In the genomic region with DNA sequence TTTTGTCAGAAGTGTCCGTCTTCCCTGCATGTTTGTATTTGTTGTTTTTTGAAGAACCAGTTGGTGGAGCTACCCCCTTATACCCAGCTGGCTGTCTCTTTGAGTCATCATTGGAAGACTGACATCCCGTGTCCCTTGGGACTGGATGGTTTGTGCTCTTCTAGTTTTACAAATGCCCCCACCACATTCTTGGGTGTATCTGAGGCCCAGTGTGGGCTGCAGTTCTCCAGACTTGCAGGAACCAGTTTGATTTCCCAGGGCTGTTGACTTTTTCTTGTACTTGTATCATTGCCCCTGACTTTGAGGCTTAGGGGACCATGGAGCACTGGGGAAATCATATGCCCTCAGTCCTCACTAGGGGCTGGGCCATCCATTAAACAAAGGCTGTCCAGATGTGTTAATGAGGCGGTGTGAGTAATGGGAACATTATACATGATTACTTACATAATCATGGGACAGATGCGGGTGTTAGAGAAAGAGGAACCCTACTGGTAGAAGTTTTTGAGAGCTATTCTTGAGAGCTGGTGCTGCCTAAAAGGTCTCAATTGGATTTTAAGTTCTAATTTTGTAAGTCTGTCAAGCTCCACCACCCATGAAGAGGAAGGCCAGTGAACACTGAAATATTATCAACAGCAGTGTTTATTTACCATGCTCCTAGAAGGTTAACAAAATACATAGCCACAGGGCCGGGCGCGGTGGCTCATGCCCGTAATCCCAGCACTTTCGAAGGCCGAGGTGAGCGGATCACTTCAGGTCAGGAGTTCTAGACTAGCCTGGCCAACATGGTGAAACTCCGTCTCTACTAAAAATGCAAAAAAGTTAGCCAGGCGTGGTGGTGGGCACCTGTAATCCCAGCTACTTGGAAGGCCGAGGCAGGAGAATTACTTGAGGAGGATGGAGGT, we compare ENCODE assay signal across 8 cellular contexts. TPM values are rescaled to one million over a fixed set of nuclear protein-coding genes. Genes with fewer than 3 reads are reported as not detected.
DNase-seq lines count a peak whose midpoint lies in the region; ATAC-seq and TF ChIP-seq lines count a peak whose summit lies in the region.

No MANE protein-coding gene starts in this region.

- CTCF ChIA-PET in activated CD4-positive, alpha-beta T cell treated with anti-CD3 and anti-CD28 coated beads, Interleukin-2, amount 10 ng/mL, durations not matched to agents 7 days and 5 days (lab: Charles Lee): interaction anchor here (1.2 to 4.0 kb wide), 3 partner anchors 10 to 150 kb away, joined by 3 to 20 read pairs (median 4); no protein-coding TSS in a partner anchor

- peak overlapping the region; percentile 99 for H3K4me3 Mint-ChIP-seq in activated CD4-positive, alpha-beta T cell treated with anti-CD3 and anti-CD28 coated beads, Interleukin-2, amount 10 ng/mL, durations not matched to agents 7 days and 5 days

- H3K27ac ChIP-seq in WERI-Rb-1 (no peak overlapping the region), mesodermal cell (ENCODE audit: low read depth, low read length, severe bottlenecking) (peak overlapping the region; percentile 7), esophagus squamous epithelium (no peak overlapping the region)

- H3K27me3 ChIP-seq in WERI-Rb-1 (ENCODE audit: insufficient read depth, low read depth, severe bottlenecking) (no peaks in the 10 kb centered on the region), esophagus squamous epithelium (no peaks in the 10 kb centered on the region)

- POLR2A ChIA-PET in activated CD4-positive, alpha-beta T cell treated with anti-CD3 and anti-CD28 coated beads, Interleukin-2, amount 10 ng/mL, durations not matched to agents 7 days and 5 days (lab: Charles Lee): no interaction called here

- ATAC-seq in HG03196 (IDR thresholded peaks at IDR 0.05; ENCODE audit: unreplicated experiment) (peak; percentile 33), HG03469 (IDR thresholded peaks at IDR 0.05; ENCODE audit: unreplicated experiment) (no peak)

- peaks cover 52% of the 10 kb centered on the region for H3K36me3 Mint-ChIP-seq in activated CD4-positive, alpha-beta T cell treated with anti-CD3 and anti-CD28 coated beads, Interleukin-2, amount 10 ng/mL, durations not matched to agents 7 days and 5 days (ENCODE audit: low read depth)

- H3K27ac Mint-ChIP-seq in activated CD4-positive, alpha-beta T cell treated with anti-CD3 and anti-CD28 coated beads, Interleukin-2, amount 10 ng/mL, durations not matched to agents 7 days and 5 days: peak overlapping the region; percentile 100

- 81 to 87% methylated on average over 10 of the region's 14 CpGs for WGBS in mesodermal cell (ENCODE audit: insufficient coverage in 2 of 2), 2 experiments
- 67 to 73% methylated on average over 14 of the region's 14 CpGs for WGBS in esophagus squamous epithelium, 2 donors

- H3K4me1 ChIP-seq in mesodermal cell (ENCODE audit: control insufficient read depth, insufficient read depth, low read length, poor library complexity, severe bottlenecking): peaks cover 18% of the 10 kb centered on the region
- H3K4me1 ChIP-seq in esophagus squamous epithelium: peaks cover 25 to 97% (median 42%) of the 10 kb centered on the region in 3 donors

- intact Hi-C loops in esophagus squamous epithelium (cut with DNase I): loop anchor here (10.0 kb wide), 1 partner anchor 180 kb away; no protein-coding TSS in a partner anchor

- TF ChIP-seq CTCF in WERI-Rb-1 (IDR thresholded peaks at IDR 0.05; ENCODE audit: low read depth, low read length) (peak; percentile 38; the same call in 1 of the 2 replicates), esophagus squamous epithelium (IDR thresholded peaks at IDR 0.05) (no peak)

- in situ Hi-C loops in ACHN (cut with HindIII; ENCODE audit: low pct_ligation_motif_present, low pct_unique_long_range_greater_than_20kb, low sequenced_read_pairs): no loop called here

- H3K4me3 ChIP-seq in WERI-Rb-1 (ENCODE audit: low read depth, low read length): no peak overlapping the region
- H3K4me3 ChIP-seq in mesodermal cell (ENCODE audit: extremely low read depth, insufficient read depth, low read length, poor library complexity, severe bottlenecking): no peak overlapping the region
- H3K4me3 ChIP-seq in esophagus squamous epithelium: no peak overlapping the region

- no peaks in the 10 kb centered on the region for H3K9me3 ChIP-seq in WERI-Rb-1 (ENCODE audit: severe bottlenecking)
- no peaks in the 10 kb centered on the region for H3K9me3 ChIP-seq in mesodermal cell (ENCODE audit: control insufficient read depth, low read length)
- H3K9me3 ChIP-seq in esophagus squamous epithelium: no peaks in the 10 kb centered on the region

- H3K4me1 Mint-ChIP-seq in activated CD4-positive, alpha-beta T cell treated with anti-CD3 and anti-CD28 coated beads, Interleukin-2, amount 10 ng/mL, durations not matched to agents 7 days and 5 days: peaks cover 97% of the 10 kb centered on the region

- no peaks in the 10 kb centered on the region for H3K9me3 Mint-ChIP-seq in activated CD4-positive, alpha-beta T cell treated with anti-CD3 and anti-CD28 coated beads, Interleukin-2, amount 10 ng/mL, durations not matched to agents 7 days and 5 days

- H3K36me3 ChIP-seq in WERI-Rb-1: no peaks in the 10 kb centered on the region
- peaks cover 4% of the 10 kb centered on the region for H3K36me3 ChIP-seq in mesodermal cell (ENCODE audit: control insufficient read depth, insufficient read depth, low read length)
- H3K36me3 ChIP-seq in esophagus squamous epithelium: no peaks in the 10 kb centered on the region

- no peak for TF ChIP-seq POLR2A in esophagus squamous epithelium (IDR thresholded peaks at IDR 0.05)

- no peaks in the 10 kb centered on the region for H3K27me3 Mint-ChIP-seq in activated CD4-positive, alpha-beta T cell treated with anti-CD3 and anti-CD28 coated beads, Interleukin-2, amount 10 ng/mL, durations not matched to agents 7 days and 5 days

- DNase-seq in activated CD4-positive, alpha-beta T cell treated with anti-CD3 and anti-CD28 coated beads, Interleukin-2, amount 10 ng/mL, durations not matched to agents 7 days and 5 days: no peak
- DNase-seq in activated CD4-positive, alpha-beta T cell treated with anti-CD3 and anti-CD28 coated beads, Interleukin-2, amount 50 U/mL, for 1 hour: no peak
- no peak for DNase-seq in WERI-Rb-1
- no peak for DNase-seq in esophagus squamous epithelium (lab: John Stamatoyannopoulos, UW)
- DNase-seq in ACHN: no peak

RNA-seq across cellular contexts. Expression of a gene that starts 8.5 kb away (rescaled TPM):
- total RNA-seq in activated CD4-positive, alpha-beta T cell treated with anti-CD3 and anti-CD28 coated beads, Interleukin-2, amount 10 ng/mL, durations not matched to agents 7 days and 5 days: 10 to 100 TPM; 27.5 to 27.6 TPM
- polyA plus RNA-seq in mesodermal cell (2013, experiment 1 of 2): 32.9 TPM
- 28.8 TPM for polyA plus RNA-seq in mesodermal cell (2013, experiment 2 of 2)
- 10 to 100 TPM; 13.3 to 19.6 (median 16.3) TPM for total RNA-seq in esophagus squamous epithelium
